9 cellular contexts compared by ENCODE assay signal in genomic region chr17:57922745-57923144, GRCh38. TPM values are rescaled to one million over a fixed set of nuclear protein-coding genes. Genes with fewer than 3 reads are reported as not detected.
DNase-seq lines count a peak whose midpoint lies in the region; ATAC-seq, FAIRE-seq and TF ChIP-seq lines count a peak whose summit lies in the region.
"Not testable (repeated sequence)": the region's sequence is repeated elsewhere in the genome, so short reads cannot be mapped to it uniquely, and the experiment has no call there.
"Had no signal": no experiment of that assay in that cellular context is flagged by ENCODE, and none has a peak within 500 bp of the region (broad histone marks: within the 10 kb centered on the region; RNA-seq: fewer than 3 reads in every experiment).

No MANE protein-coding gene starts in this region.

- not testable (repeated sequence) for H3K4me3 ChIP-seq in A549; WERI-Rb-1 (ENCODE audit: low read depth, low read length); dorsolateral prefrontal cortex; muscle layer of colon (ENCODE audit: low read depth in 1 of 2, low read length in 2 of 2); rectal smooth muscle tissue (ENCODE audit: low read length); vagina

- H3K36me3 ChIP-seq in WERI-Rb-1; muscle layer of colon (ENCODE audit: insufficient read depth, low read length); rectal smooth muscle tissue (ENCODE audit: control insufficient read depth, insufficient read depth, low read length); vagina: not testable (repeated sequence)

- not testable (repeated sequence) for TF ChIP-seq CTCF in A549 (IDR thresholded peaks at IDR 0.05); WERI-Rb-1 (IDR thresholded peaks at IDR 0.05; ENCODE audit: low read depth, low read length); dorsolateral prefrontal cortex (IDR thresholded peaks at IDR 0.05 in 54 of 56, conservative IDR thresholded peaks at IDR 0.05 in 2 of 56; ENCODE audit: low read depth in 1 of 56, partially characterized antibody in 56 of 56); vagina (IDR thresholded peaks at IDR 0.05)

- ATAC-seq in A549, left ventricle myocardium superior: not testable (repeated sequence)

- not testable (repeated sequence) for DNase-seq in A549 (ENCODE audit: low read depth in 1 of 2, low spot score in 1 of 2); WERI-Rb-1; dorsolateral prefrontal cortex; vagina (ENCODE audit: extremely low spot score in 2 of 2)
- DNase-seq in left ventricle myocardium superior: peak; percentile 5

- CTCF ChIA-PET in A549 (lab: Yijun Ruan, JAX): interaction anchor here (0.8 to 8.8 kb wide), 7 partner anchors 17 to 279 kb away, joined by 3 to 50 read pairs (median 3); no protein-coding TSS in a partner anchor

- not testable (repeated sequence) for H3K9ac ChIP-seq in muscle layer of colon (ENCODE audit: low read length); rectal smooth muscle tissue (ENCODE audit: low read length)

- peak overlapping the region; percentile 23 to 56; a peak in 3 of 6 replicates for H3K27ac ChIP-seq in A549
- peak overlapping the region; percentile 30; the same call in 1 of the 2 replicates for H3K27ac ChIP-seq in WERI-Rb-1
- H3K27ac ChIP-seq in dorsolateral prefrontal cortex: peak overlapping the region in 55 of 59 donors; percentile 24 to 100 (median 95)
- H3K27ac ChIP-seq in muscle layer of colon (ENCODE audit: low read depth, low read length): peak overlapping the region; percentile 83
- peak overlapping the region; percentile 96 for H3K27ac ChIP-seq in rectal smooth muscle tissue (ENCODE audit: low read depth, low read length)
- peak overlapping the region; percentile 87 for H3K27ac ChIP-seq in temporal lobe (ENCODE audit: low read depth, low read length)
- H3K27ac ChIP-seq in vagina: peak overlapping the region; percentile 87

- peaks cover 68% of the 10 kb centered on the region for H3K4me1 ChIP-seq in A549
- peaks cover 86% of the 10 kb centered on the region for H3K4me1 ChIP-seq in muscle layer of colon (ENCODE audit: insufficient read depth, low read length)
- H3K4me1 ChIP-seq in rectal smooth muscle tissue (ENCODE audit: control insufficient read depth, insufficient read depth, low read length): peaks cover 70% of the 10 kb centered on the region
- peaks cover 74% of the 10 kb centered on the region for H3K4me1 ChIP-seq in vagina

- not testable (repeated sequence) for TF ChIP-seq RAD21 in A549 (conservative IDR thresholded peaks at IDR 0.05 in 1 of 2, IDR thresholded peaks at IDR 0.05 in 1 of 2)

- WGBS in A549 (ENCODE audit: missing lambda C conversion rate): 93% methylated on average over 4 of the region's 4 CpGs

- POLR2A ChIA-PET in A549 (lab: Yijun Ruan, JAX): interaction anchor here (1.2 kb wide), 1 partner anchor 26 kb away, joined by 4 read pairs; no protein-coding TSS in a partner anchor

- not testable (repeated sequence) for TF ChIP-seq EP300 in A549 (IDR thresholded peaks at IDR 0.05)

- peak overlapping the region; percentile 51; the same call in 2 of the 3 replicates for H3K4me2 ChIP-seq in A549

- intact Hi-C loops in dorsolateral prefrontal cortex (cut with DNase I); left ventricle myocardium superior (cut with micrococcal nuclease); vagina (cut with DNase I): not testable (repeated sequence)

- TF ChIP-seq POLR2A in A549 (IDR thresholded peaks at IDR 0.05; ENCODE audit: low read length); vagina (IDR thresholded peaks at IDR 0.05): not testable (repeated sequence)

- H3K9me3 ChIP-seq in A549; WERI-Rb-1 (ENCODE audit: severe bottlenecking); muscle layer of colon (ENCODE audit: low read length); vagina: not testable (repeated sequence)

- H3K27me3 ChIP-seq in WERI-Rb-1 (ENCODE audit: insufficient read depth, low read depth, severe bottlenecking); dorsolateral prefrontal cortex; muscle layer of colon (ENCODE audit: control insufficient read depth in 1 of 2, insufficient read depth in 2 of 2, low read length in 2 of 2); rectal smooth muscle tissue (ENCODE audit: control insufficient read depth, insufficient read depth, low read length); vagina: not testable (repeated sequence)

- FAIRE-seq in A549 (lab: Jason Lieb, UNC): not testable (repeated sequence)

RNA-seq across cellular contexts. Expression of gene CUEDC1, which starts 32.5 kb away (rescaled TPM):
- 44.3 and 54.8 TPM in 2 replicates for polyA plus RNA-seq in A549 (2011; rRNA removed)
- polyA plus RNA-seq in A549 (2012; cell fraction: cytosol; rRNA removed): 47.9 and 48.0 TPM in 2 replicates
- 222 and 260 TPM in 2 replicates for polyA plus RNA-seq in A549 (2012; cell fraction: nucleus; rRNA removed)
- 70.7 to 103 TPM (median 90.6 TPM) in 3 replicates for polyA plus RNA-seq in A549 (2017; fragmentation: RNase III; extraction: RNeasy Plus Mini Kit Qiagen cat#74134 plus additional on column Dnase treatment)
- polyA minus RNA-seq in A549 (2011; rRNA and poly(A)+ RNA removed): 20.1 and 41.6 TPM in 2 replicates
- total RNA-seq in dorsolateral prefrontal cortex: 100 to 1,000 TPM in 1 of 120 experiments, 10 to 100 TPM in 119; 17.3 to 105 (median 33.6) TPM
- total RNA-seq in left ventricle myocardium superior: 55.0 TPM
- 9.1 TPM for total RNA-seq in temporal lobe
- 28.7 TPM for total RNA-seq in vagina
- polyA plus RNA-seq: CD8-positive, alpha-beta memory T cell had no signal

Comparison
In these comparisons a context has a peak if more than half of its experiments do, and no peak if none do; other contexts are left out.
1. H3K27ac ChIP-seq: peak in every context shown above with its lines; median percentile 96 in rectal smooth muscle tissue; 95 in dorsolateral prefrontal cortex; 87 in temporal lobe; 87 in vagina; 83 in muscle layer of colon; 40 in A549; 30 in WERI-Rb-1.